Comparison of ENCODE assay signal across 8 cellular contexts in the genomic region with DNA sequence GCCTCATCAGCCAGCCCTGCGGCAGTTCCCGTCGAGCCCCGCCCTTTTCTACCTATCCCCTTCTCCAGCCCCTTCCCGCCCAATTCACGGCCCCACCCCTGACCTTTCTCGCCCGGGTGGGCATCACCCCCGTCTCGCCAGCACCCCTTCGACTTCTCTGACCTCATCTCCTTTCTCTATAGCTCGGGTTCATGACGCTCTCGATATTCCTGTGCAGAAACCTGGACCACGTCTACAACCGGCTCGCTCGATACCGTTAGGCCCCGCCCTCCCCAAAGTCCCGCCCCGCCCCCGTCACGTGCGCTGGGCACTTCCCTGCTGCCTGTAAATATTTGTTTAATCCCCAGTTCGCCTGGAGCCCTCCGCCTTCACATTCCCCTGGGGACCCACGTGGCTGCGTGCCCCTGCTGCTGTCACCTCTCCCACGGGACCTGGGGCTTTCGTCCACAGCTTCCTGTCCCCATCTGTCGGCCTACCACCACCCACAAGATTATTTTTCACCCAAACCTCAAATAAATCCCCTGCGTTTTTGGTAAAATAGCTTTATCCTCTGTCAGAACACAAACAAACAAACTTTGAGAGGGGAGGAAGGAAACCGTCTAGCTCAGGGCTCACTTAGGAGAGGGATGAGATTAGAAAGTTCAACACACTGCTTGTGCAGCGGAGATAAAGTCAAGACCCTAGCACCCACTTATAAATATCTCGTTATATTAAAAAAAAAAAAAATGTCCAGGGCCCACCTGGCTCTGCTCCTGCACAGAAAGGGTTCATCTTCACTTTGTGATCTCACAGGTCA. TPM values are rescaled to one million over a fixed set of nuclear protein-coding genes. Genes with fewer than 3 reads are reported as not detected.
DNase-seq lines count a peak whose midpoint lies in the region; ATAC-seq, FAIRE-seq and TF ChIP-seq lines count a peak whose summit lies in the region.

No MANE protein-coding gene starts in this region.

- intact Hi-C loops in endothelial cell of umbilical vein (cut with micrococcal nuclease) = loop anchor here (1.0 kb wide), 1 partner anchor 21 kb away; no protein-coding TSS in a partner anchor

- H3K4me3 ChIP-seq in endothelial cell of umbilical vein (replicated peaks in 1 of 3; ENCODE audit: insufficient read depth in 1 of 3, low read depth in 1 of 3, low read length in 3 of 3) = no peak overlapping the region

- BruUV-seq in endothelial cell of umbilical vein (replicated peaks; lab: Mats Ljungman, UMichigan) = no TSS peak

- H3K27ac Mint-ChIP-seq in neural crest cell (ENCODE audit: unreplicated experiment) = no peak overlapping the region

- H3K9me3 Mint-ChIP-seq in neural crest cell = peaks cover 3% of the 10 kb centered on the region

- dilution Hi-C loops in endothelial cell of umbilical vein (cut with MboI; ENCODE audit: extremely low pct_ligation_motif_present, low sequenced_read_pairs) = no loop called here

- peaks cover 43% of the 10 kb centered on the region for H3K4me1 Mint-ChIP-seq in neural crest cell

- peak; percentile 61 for ATAC-seq in HG02938 (IDR thresholded peaks at IDR 0.05; ENCODE audit: unreplicated experiment)
- ATAC-seq in GM21619 (IDR thresholded peaks at IDR 0.05; ENCODE audit: unreplicated experiment) = no peak

- H4K20me1 ChIP-seq in endothelial cell of umbilical vein (replicated peaks; ENCODE audit: control insufficient read depth, extremely low read depth, insufficient read depth, low read length) = no peaks in the 10 kb centered on the region

- H3K9ac ChIP-seq in endothelial cell of umbilical vein (replicated peaks; ENCODE audit: extremely low read depth, insufficient read depth, low read length) = no peak overlapping the region

- peaks cover 12 to 32% of the 10 kb centered on the region in 2 experiments for H3K36me3 ChIP-seq in endothelial cell of umbilical vein (ENCODE audit: control insufficient read depth in 2 of 2, extremely low read depth in 1 of 2, insufficient read depth in 2 of 2, low read length in 2 of 2)

- H3K4me3 Mint-ChIP-seq in neural crest cell = peak overlapping the region; percentile 63

- no peaks in the 10 kb centered on the region for H3K9me3 ChIP-seq in endothelial cell of umbilical vein (replicated peaks; ENCODE audit: control insufficient read depth, insufficient read depth, low read length)

- no peaks in the 10 kb centered on the region for H3K27me3 ChIP-seq in endothelial cell of umbilical vein (ENCODE audit: control insufficient read depth in 2 of 2, insufficient read depth in 2 of 2, low read length in 2 of 2)

- no peak overlapping the region for H2AFZ ChIP-seq in endothelial cell of umbilical vein (ENCODE audit: low read depth, low read length)

- CTCF ChIA-PET in endothelial cell of umbilical vein (lab: Charles Lee) = interaction anchor here (1.3 to 3.5 kb wide), 3 partner anchors 12 to 114 kb away, joined by 3 to 15 read pairs (median 6); no protein-coding TSS in a partner anchor

- no peaks in the 10 kb centered on the region for H3K79me2 ChIP-seq in endothelial cell of umbilical vein (ENCODE audit: control insufficient read depth, insufficient read depth, low read length)

- peaks cover 15% of the 10 kb centered on the region for H3K4me1 ChIP-seq in endothelial cell of umbilical vein (ENCODE audit: control insufficient read depth, extremely low read depth, insufficient read depth, low read length)

- no peak for TF ChIP-seq POLR2A in endothelial cell of umbilical vein (IDR thresholded peaks at IDR 0.05; ENCODE audit: low read depth, low read length)

- no peak for FAIRE-seq in endothelial cell of umbilical vein (lab: Jason Lieb, UNC)

- H3K9me1 ChIP-seq in endothelial cell of umbilical vein (replicated peaks; ENCODE audit: control insufficient read depth, extremely low read depth, insufficient read depth, low read length) = no peaks in the 10 kb centered on the region

- peaks cover 22% of the 10 kb centered on the region for H3K27me3 Mint-ChIP-seq in neural crest cell (ENCODE audit: low read depth)

- TF ChIP-seq CTCF in endothelial cell of umbilical vein (IDR thresholded peaks at IDR 0.05; ENCODE audit: extremely low read depth in 1 of 2, insufficient read depth in 1 of 2, low read depth in 1 of 2, low read length in 2 of 2) = no peak
- TF ChIP-seq CTCF in neural crest cell (conservative IDR thresholded peaks at IDR 0.05) = no peak

- peak; percentile 51 for DNase-seq in activated CD8-positive, alpha-beta memory T cell treated with anti-CD3 and anti-CD28 coated beads, Interleukin-2, amount 50 U/mL, for 48 hours
- DNase-seq in activated CD8-positive, alpha-beta memory T cell treated with anti-CD3 and anti-CD28 coated beads for 24 hours = no peak
- DNase-seq in NCI-H2196 (lab: John Stamatoyannopoulos, UW; ENCODE audit: unreplicated experiment) = peak; percentile 84
- peak; percentile 56 for DNase-seq in endothelial cell of umbilical vein (ENCODE audit: low read depth, low spot score)
- no peak for DNase-seq in neural crest cell (ENCODE audit: low read depth, low spot score)
- no peak for DNase-seq in DMS114 treated with DMSO at 0.1 percent for 48 hours (lab: John Stamatoyannopoulos, UW; ENCODE audit: unreplicated experiment)

- peaks cover 29% of the 10 kb centered on the region for H3K36me3 Mint-ChIP-seq in neural crest cell (ENCODE audit: low read depth)

- POLR2A ChIA-PET in endothelial cell of umbilical vein (lab: Charles Lee) = no interaction called here

- no peak overlapping the region for H3K4me2 ChIP-seq in endothelial cell of umbilical vein (ENCODE audit: insufficient read depth, low read length)

- H3K27ac ChIP-seq in endothelial cell of umbilical vein (ENCODE audit: insufficient read depth, low read depth, low read length) = no peak overlapping the region

TF ChIP-seq in endothelial cell of umbilical vein, 7 proteins besides CTCF, POLR2A, EP300 and RAD21 (continues in another document):
- TF ChIP-seq MYC (IDR thresholded peaks at IDR 0.05; ENCODE audit: low read depth, low read length) = no peak
- no peak for TF ChIP-seq GATA2 (IDR thresholded peaks at IDR 0.05; ENCODE audit: insufficient read depth, insufficient read length, low read depth, low read length)
- no peak for TF ChIP-seq FOS (IDR thresholded peaks at IDR 0.05; ENCODE audit: borderline replicate concordance, insufficient read depth, low read length)
- TF ChIP-seq EZH2 (IDR thresholded peaks at IDR 0.05; ENCODE audit: borderline replicate concordance, low read depth, low read length, severe bottlenecking) = no peak

RNA-seq across cellular contexts. Expression of a gene that starts 5.1 kb away (rescaled TPM):
- total RNA-seq in endothelial cell of umbilical vein (not detected in 2 replicates), neural crest cell (not detected in 2 replicates)
- not detected in 2 replicates for polyA plus RNA-seq in endothelial cell of umbilical vein
- not detected in 2 replicates for polyA plus RNA-seq in endothelial cell of umbilical vein (2011; cell fraction: cytosol; rRNA removed)
- not detected in 2 replicates for polyA plus RNA-seq in endothelial cell of umbilical vein (2011; cell fraction: nucleus; rRNA removed)
- polyA plus RNA-seq in endothelial cell of umbilical vein (2012) = 2.4 and 23.0 TPM in 2 replicates
- 0.17 TPM in 1 of 2 replicates, not detected in the other for polyA minus RNA-seq in endothelial cell of umbilical vein
- polyA minus RNA-seq in endothelial cell of umbilical vein (2011; cell fraction: cytosol; rRNA and poly(A)+ RNA removed) = not detected
- not detected in 2 replicates for polyA minus RNA-seq in endothelial cell of umbilical vein (2011; cell fraction: nucleus; rRNA and poly(A)+ RNA removed)

RNA-seq across cellular contexts. Expression of a gene that starts 15.3 kb away (rescaled TPM):
- total RNA-seq in endothelial cell of umbilical vein (1.6 and 3.6 TPM in 2 replicates), neural crest cell (7.4 and 9.4 TPM in 2 replicates)
- polyA plus RNA-seq in endothelial cell of umbilical vein = 0.72 and 1.1 TPM in 2 replicates
- 0.23 and 0.28 TPM in 2 replicates for polyA plus RNA-seq in endothelial cell of umbilical vein (2011; cell fraction: cytosol; rRNA removed)
- polyA plus RNA-seq in endothelial cell of umbilical vein (2011; cell fraction: nucleus; rRNA removed) = 5.1 and 5.2 TPM in 2 replicates
- polyA plus RNA-seq in endothelial cell of umbilical vein (2012) = 0.96 and 1.9 TPM in 2 replicates
- polyA minus RNA-seq in endothelial cell of umbilical vein = 2.0 and 5.3 TPM in 2 replicates
- polyA minus RNA-seq in endothelial cell of umbilical vein (2011; cell fraction: cytosol; rRNA and poly(A)+ RNA removed) = 1.3 TPM
- 2.3 and 5.9 TPM in 2 replicates for polyA minus RNA-seq in endothelial cell of umbilical vein (2011; cell fraction: nucleus; rRNA and poly(A)+ RNA removed)

RNA-seq across cellular contexts. Expression of a gene that starts 21.9 kb away (rescaled TPM):
- 89.4 and 93.3 TPM in 2 replicates for total RNA-seq in endothelial cell of umbilical vein
- polyA plus RNA-seq in endothelial cell of umbilical vein = 60.3 and 60.9 TPM in 2 replicates
- 57.3 and 61.7 TPM in 2 replicates for polyA plus RNA-seq in endothelial cell of umbilical vein (2011; cell fraction: cytosol; rRNA removed)
- 61.3 and 76.0 TPM in 2 replicates for polyA plus RNA-seq in endothelial cell of umbilical vein (2011; cell fraction: nucleus; rRNA removed)
- 81.7 and 84.9 TPM in 2 replicates for polyA plus RNA-seq in endothelial cell of umbilical vein (2012)
- polyA minus RNA-seq in endothelial cell of umbilical vein = 65.8 and 75.7 TPM in 2 replicates
- polyA minus RNA-seq in endothelial cell of umbilical vein (2011; cell fraction: cytosol; rRNA and poly(A)+ RNA removed) = 9.7 TPM
- polyA minus RNA-seq in endothelial cell of umbilical vein (2011; cell fraction: nucleus; rRNA and poly(A)+ RNA removed) = 30.4 and 32.5 TPM in 2 replicates
- total RNA-seq in neural crest cell = 153 and 164 TPM in 2 replicates

RNA-seq across cellular contexts. Expression of a gene that starts 23.4 kb away (rescaled TPM):
- total RNA-seq in endothelial cell of umbilical vein (not detected in 2 replicates), neural crest cell (1.9 and 2.0 TPM in 2 replicates)
- polyA plus RNA-seq in endothelial cell of umbilical vein = 0.21 and 0.35 TPM in 2 replicates
- 0.17 and 0.35 TPM in 2 replicates for polyA plus RNA-seq in endothelial cell of umbilical vein (2011; cell fraction: cytosol; rRNA removed)
- polyA plus RNA-seq in endothelial cell of umbilical vein (2011; cell fraction: nucleus; rRNA removed) = 0.41 TPM in 1 of 2 replicates, not detected in the other
- polyA plus RNA-seq in endothelial cell of umbilical vein (2012) = 0.32 and 0.89 TPM in 2 replicates
- 0.29 TPM in 1 of 2 replicates, not detected in the other for polyA minus RNA-seq in endothelial cell of umbilical vein
- polyA minus RNA-seq in endothelial cell of umbilical vein (2011; cell fraction: cytosol; rRNA and poly(A)+ RNA removed) = not detected
- not detected in 2 replicates for polyA minus RNA-seq in endothelial cell of umbilical vein (2011; cell fraction: nucleus; rRNA and poly(A)+ RNA removed)

RNA-seq across cellular contexts. Expression of a gene that starts 47.8 kb away (rescaled TPM):
- total RNA-seq in endothelial cell of umbilical vein = not detected in 2 replicates
- polyA plus RNA-seq in endothelial cell of umbilical vein = 0.03 TPM in 1 of 2 replicates, not detected in the other
- 0.06 TPM in 1 of 2 replicates, not detected in the other for polyA plus RNA-seq in endothelial cell of umbilical vein (2011; cell fraction: cytosol; rRNA removed)
- not detected in 2 replicates for polyA plus RNA-seq in endothelial cell of umbilical vein (2011; cell fraction: nucleus; rRNA removed)
- polyA plus RNA-seq in endothelial cell of umbilical vein (2012) = not detected in 2 replicates
- polyA minus RNA-seq in endothelial cell of umbilical vein = not detected in 2 replicates
- not detected for polyA minus RNA-seq in endothelial cell of umbilical vein (2011; cell fraction: cytosol; rRNA and poly(A)+ RNA removed)
- not detected in 2 replicates for polyA minus RNA-seq in endothelial cell of umbilical vein (2011; cell fraction: nucleus; rRNA and poly(A)+ RNA removed)
- total RNA-seq in neural crest cell = not detected in 2 replicates

Comparison
In these comparisons a context has a peak if more than half of its experiments do, and no peak if none do; other contexts are left out.
1. DNase-seq: peak in activated CD8-positive, alpha-beta memory T cell treated with anti-CD3 and anti-CD28 coated beads, Interleukin-2, amount 50 U/mL, for 48 hours (single experiment), NCI-H2196 (single experiment) and endothelial cell of umbilical vein (single experiment); none in activated CD8-positive, alpha-beta memory T cell treated with anti-CD3 and anti-CD28 coated beads for 24 hours (single experiment), neural crest cell (single experiment) and DMS114 treated with DMSO at 0.1 percent for 48 hours (single experiment).